In genomic region chr14:54488646-54489317, GRCh38 we compare ENCODE assay signal across 1 cellular context.
TF ChIP-seq lines count a peak whose summit lies in the region.

GMFB (minus strand) TSS chr14:54488980; CDS start chr14:54488927, 53 bp downstream.

TF ChIP-seq in H1, 55 proteins besides CTCF, POLR2A, EP300 and RAD21 (continued from another document):
- no peak for TF ChIP-seq CHD7 (IDR thresholded peaks at IDR 0.05; ENCODE audit: insufficient replicate concordance, low read length)
- TF ChIP-seq POLR2AphosphoS5 (IDR thresholded peaks at IDR 0.05; ENCODE audit: low read depth, low read length), result peak; percentile 50; the same call in 1 of the 2 replicates
- peak; percentile 76 for TF ChIP-seq MAX (IDR thresholded peaks at IDR 0.05)
- peak; percentile 93 for TF ChIP-seq TAF1 (IDR thresholded peaks at IDR 0.05; ENCODE audit: low read depth, low read length)
- TF ChIP-seq TCF12 (IDR thresholded peaks at IDR 0.05; ENCODE audit: low read depth, low read length), result 0 out of 2 replicates have a peak, but pooled peaks have one; percentile 28
- no peak for TF ChIP-seq FOSL1 (IDR thresholded peaks at IDR 0.05; ENCODE audit: insufficient read depth, low read depth, low read length)
- no peak for TF ChIP-seq CBX5 (IDR thresholded peaks at IDR 0.05; ENCODE audit: low read depth, low read length)
- no peak for TF ChIP-seq SP4 (IDR thresholded peaks at IDR 0.05; ENCODE audit: low read length)
- no peak; the same call in 1 of the 2 replicates for TF ChIP-seq RBBP5 (IDR thresholded peaks at IDR 0.05; ENCODE audit: borderline replicate concordance, low read depth, low read length)
- TF ChIP-seq USF2 (IDR thresholded peaks at IDR 0.05; ENCODE audit: low read length), result peak; percentile 87
- peak; percentile 87 for TF ChIP-seq PHF8 (conservative IDR thresholded peaks at IDR 0.05; ENCODE audit: low read depth, low read length)
- peak; percentile 68 for TF ChIP-seq YY1 (IDR thresholded peaks at IDR 0.05; ENCODE audit: low read depth, low read length)
- no peak for TF ChIP-seq EZH2 (IDR thresholded peaks at IDR 0.05; ENCODE audit: low read depth, low read length, severe bottlenecking)
- no peak for TF ChIP-seq CHD1 (IDR thresholded peaks at IDR 0.05; ENCODE audit: low read depth, low read length)
- no peak for TF ChIP-seq KDM4A (IDR thresholded peaks at IDR 0.05; ENCODE audit: low read depth, low read length, severe bottlenecking)
- peak; percentile 43; the same call in 1 of the 2 replicates for TF ChIP-seq CHD2 (IDR thresholded peaks at IDR 0.05; ENCODE audit: low read length)
- TF ChIP-seq EGR1 (IDR thresholded peaks at IDR 0.05; ENCODE audit: borderline replicate concordance, low read depth, low read length), result no peak
- peak; percentile 14; the same call in 1 of the 2 replicates for TF ChIP-seq SP1 (IDR thresholded peaks at IDR 0.05; ENCODE audit: low read depth, low read length)
- no peak for TF ChIP-seq GTF2F1 (IDR thresholded peaks at IDR 0.05; ENCODE audit: borderline replicate concordance, low read depth, low read length)
- TF ChIP-seq ATF3 (IDR thresholded peaks at IDR 0.05; ENCODE audit: insufficient read depth, low read depth, low read length), result peak; percentile 88; the same call in 1 of the 2 replicates
- TF ChIP-seq SRF (IDR thresholded peaks at IDR 0.05; ENCODE audit: low read depth, low read length), result no peak
- peak; percentile 47 for TF ChIP-seq ASH2L (IDR thresholded peaks at IDR 0.05; ENCODE audit: low read length)
- peak; percentile 81 for TF ChIP-seq TBP (IDR thresholded peaks at IDR 0.05; ENCODE audit: low read depth, low read length)
